Comparison of ENCODE assay signal across 8 cellular contexts in the genomic region with DNA sequence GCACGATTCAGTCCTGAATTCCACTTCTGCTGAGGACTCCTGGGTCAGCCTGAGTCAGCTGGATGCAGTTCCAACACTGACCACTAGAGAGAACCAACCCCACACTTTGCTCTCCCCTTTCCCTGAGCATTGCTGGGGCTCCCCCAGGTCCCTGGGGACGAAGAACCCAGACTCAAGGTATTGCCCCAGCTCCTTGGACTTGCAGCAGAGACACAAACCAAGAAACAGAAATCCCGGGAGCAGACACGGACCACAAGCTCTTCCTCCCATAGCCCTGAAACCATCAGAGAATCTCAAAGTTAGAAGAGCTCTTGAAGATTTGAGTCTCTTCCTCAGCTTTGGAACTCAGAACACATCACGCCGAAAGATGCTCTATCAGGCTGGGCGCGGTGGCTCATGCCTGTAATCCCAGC. TPM values are rescaled to one million over a fixed set of nuclear protein-coding genes. Genes with fewer than 3 reads are reported as not detected.
DNase-seq lines count a peak whose midpoint lies in the region; ATAC-seq and TF ChIP-seq lines count a peak whose summit lies in the region.

No MANE protein-coding gene starts in this region.

- H3K4me3 ChIP-seq in lower leg skin (ENCODE audit: low read depth, poor library complexity, severe bottlenecking), result no peak overlapping the region

- 43 to 44% methylated on average over 8 of the region's 8 CpGs for WGBS in lower leg skin, 2 donors

- ATAC-seq in GM21717 (IDR thresholded peaks at IDR 0.05; ENCODE audit: unreplicated experiment) (peak; percentile 62), GM18870 (IDR thresholded peaks at IDR 0.05; ENCODE audit: unreplicated experiment) (no peak)

- intact Hi-C loops in lower leg skin (cut with DNase I; ENCODE audit: low total_unique reads), result loop anchor here (10.0 kb wide), 3 partner anchors 105 to 365 kb away; partner anchors contain the start of genes ERN1 and ICAM2

- DNase-seq in DMS 273 treated with DMSO at 0.1 percent for 48 hours (lab: John Stamatoyannopoulos, UW) (peak; percentile 5), NCI-H1105 treated with DMSO at 0.1 percent for 48 hours (lab: John Stamatoyannopoulos, UW) (peak; percentile 27), lower leg skin (ENCODE audit: low spot score in 2 of 2) (peak in 1 of 2 donors; percentile 47)
- peak; percentile 44 for DNase-seq in activated CD4-positive, CD25-positive, alpha-beta regulatory T cell treated with anti-CD3 and anti-CD28 coated beads, Interleukin-2, amount 50 U/mL, for 16 hours (ENCODE audit: low read depth, low spot score)
- peak; percentile 71 for DNase-seq in central memory CD4-positive, alpha-beta T cell
- peak; percentile 39 for DNase-seq in stimulated activated CD8-positive, alpha-beta memory T cell treated with anti-CD3 and anti-CD28 coated beads, Interleukin-12 subunit alpha, Interleukin-12 subunit beta, amount 100 ng/mL, for 4 hours (ENCODE audit: low read depth)

- peak in 2 of 3 donors; percentile 35 to 95 for TF ChIP-seq CTCF in lower leg skin (IDR thresholded peaks at IDR 0.05)

- TF ChIP-seq POLR2A in lower leg skin (IDR thresholded peaks at IDR 0.05), result no peak

RNA-seq across cellular contexts. Expression of gene GH1, which starts 0.7 kb away (rescaled TPM):
- total RNA-seq in lower leg skin, result not detected

RNA-seq across cellular contexts. Expression of gene CSHL1, which starts 8.3 kb away (rescaled TPM):
- total RNA-seq in lower leg skin, result not detected

RNA-seq across cellular contexts. Expression of gene CD79B, which starts 12.8 kb away (rescaled TPM):
- total RNA-seq in lower leg skin, result 1 to 10 TPM in 3 of 4 donors, under 1 TPM in 1; 0.72 to 5.8 (median 3.5) TPM

RNA-seq across cellular contexts. Expression of gene CSH1, which starts 22.9 kb away (rescaled TPM):
- total RNA-seq in lower leg skin, result not detected

RNA-seq across cellular contexts. Expression of gene GH2, which starts 37.6 kb away (rescaled TPM):
- total RNA-seq in lower leg skin, result not detected
